1 cellular context compared by ENCODE assay signal in the genomic region with DNA sequence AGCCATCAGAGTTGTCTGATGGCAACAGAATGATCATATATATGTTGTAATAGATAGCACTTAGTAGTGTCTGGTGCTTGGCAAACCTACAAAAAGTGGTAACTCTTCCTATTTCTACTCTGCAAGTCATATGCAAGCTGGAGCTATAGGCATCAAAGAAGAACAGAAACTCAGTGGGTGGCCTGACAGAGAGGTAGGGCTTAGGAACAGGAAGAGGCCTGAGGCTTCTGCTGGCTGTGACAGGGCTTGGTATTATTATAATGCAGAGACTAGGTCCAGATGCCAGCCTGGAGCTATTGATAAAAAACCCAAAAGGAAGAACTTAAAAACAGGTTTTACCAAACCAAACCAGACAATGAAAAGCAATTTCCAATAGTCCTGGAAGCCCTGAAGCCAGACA.
TF ChIP-seq lines count a peak whose summit lies in the region.

No MANE protein-coding gene starts in this region.

TF ChIP-seq in HepG2, 621 proteins besides CTCF, POLR2A, EP300 and RAD21:
- TF ChIP-seq, protein P1, sequence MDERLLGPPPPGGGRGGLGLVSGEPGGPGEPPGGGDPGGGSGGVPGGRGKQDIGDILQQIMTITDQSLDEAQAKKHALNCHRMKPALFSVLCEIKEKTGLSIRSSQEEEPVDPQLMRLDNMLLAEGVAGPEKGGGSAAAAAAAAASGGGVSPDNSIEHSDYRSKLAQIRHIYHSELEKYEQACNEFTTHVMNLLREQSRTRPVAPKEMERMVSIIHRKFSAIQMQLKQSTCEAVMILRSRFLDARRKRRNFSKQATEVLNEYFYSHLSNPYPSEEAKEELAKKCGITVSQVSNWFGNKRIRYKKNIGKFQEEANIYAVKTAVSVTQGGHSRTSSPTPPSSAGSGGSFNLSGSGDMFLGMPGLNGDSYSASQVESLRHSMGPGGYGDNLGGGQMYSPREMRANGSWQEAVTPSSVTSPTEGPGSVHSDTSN (CRISPR knock-in tag; IDR thresholded peaks at IDR 0.05) = no peak
- TF ChIP-seq ZNF160 (CRISPR knock-in tag; IDR thresholded peaks at IDR 0.05) = no peak
- TF ChIP-seq SMARCE1 (IDR thresholded peaks at IDR 0.05; ENCODE audit: borderline replicate concordance) = no peak
- no peak for TF ChIP-seq ZNF263 (CRISPR knock-in tag; IDR thresholded peaks at IDR 0.05)
- TF ChIP-seq TRAFD1 (CRISPR knock-in tag; IDR thresholded peaks at IDR 0.05; ENCODE audit: borderline replicate concordance) = no peak
- TF ChIP-seq, protein P2, sequence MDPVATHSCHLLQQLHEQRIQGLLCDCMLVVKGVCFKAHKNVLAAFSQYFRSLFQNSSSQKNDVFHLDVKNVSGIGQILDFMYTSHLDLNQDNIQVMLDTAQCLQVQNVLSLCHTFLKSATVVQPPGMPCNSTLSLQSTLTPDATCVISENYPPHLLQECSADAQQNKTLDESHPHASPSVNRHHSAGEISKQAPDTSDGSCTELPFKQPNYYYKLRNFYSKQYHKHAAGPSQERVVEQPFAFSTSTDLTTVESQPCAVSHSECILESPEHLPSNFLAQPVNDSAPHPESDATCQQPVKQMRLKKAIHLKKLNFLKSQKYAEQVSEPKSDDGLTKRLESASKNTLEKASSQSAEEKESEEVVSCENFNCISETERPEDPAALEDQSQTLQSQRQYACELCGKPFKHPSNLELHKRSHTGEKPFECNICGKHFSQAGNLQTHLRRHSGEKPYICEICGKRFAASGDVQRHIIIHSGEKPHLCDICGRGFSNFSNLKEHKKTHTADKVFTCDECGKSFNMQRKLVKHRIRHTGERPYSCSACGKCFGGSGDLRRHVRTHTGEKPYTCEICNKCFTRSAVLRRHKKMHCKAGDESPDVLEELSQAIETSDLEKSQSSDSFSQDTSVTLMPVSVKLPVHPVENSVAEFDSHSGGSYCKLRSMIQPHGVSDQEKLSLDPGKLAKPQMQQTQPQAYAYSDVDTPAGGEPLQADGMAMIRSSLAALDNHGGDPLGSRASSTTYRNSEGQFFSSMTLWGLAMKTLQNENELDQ (CRISPR knock-in tag; IDR thresholded peaks at IDR 0.05; ENCODE audit: borderline replicate concordance) = no peak
- no peak for TF ChIP-seq ZFP41 (CRISPR knock-in tag; IDR thresholded peaks at IDR 0.05; ENCODE audit: borderline replicate concordance)
- no peak for TF ChIP-seq SRSF1 (optimal IDR thresholded peaks at IDR 0.05; ENCODE audit: low read depth, low read length)
- no peak for TF ChIP-seq ZNF264 (CRISPR knock-in tag; IDR thresholded peaks at IDR 0.05)
- TF ChIP-seq KLF11 (CRISPR knock-in tag; IDR thresholded peaks at IDR 0.05) = no peak
TF ChIP-seq in HepG2: peak in this region for 0.
